Comparison of ENCODE assay signal across 27 cellular contexts in the genomic region with DNA sequence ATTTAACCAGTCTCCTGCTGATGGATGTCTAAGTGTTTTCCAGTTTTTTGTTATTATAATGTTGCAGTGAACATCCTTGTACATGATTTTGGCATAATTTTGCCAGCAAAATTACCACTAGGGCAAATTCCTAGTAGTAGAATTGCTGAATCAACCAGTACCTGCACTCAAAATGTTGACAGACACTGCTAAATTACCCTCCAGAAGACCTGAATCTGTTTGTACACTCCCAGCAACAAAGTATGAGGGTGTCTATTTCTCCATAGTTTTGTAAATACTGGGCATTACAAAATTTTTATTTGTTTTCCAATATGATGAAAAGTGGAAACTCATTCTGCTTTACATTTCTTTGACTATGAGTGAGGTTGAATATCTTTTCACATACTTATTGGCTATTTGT.
"Had no signal": no experiment of that assay in that cellular context is flagged by ENCODE, and none has a peak within 500 bp of the region (broad histone marks: within the 10 kb centered on the region; RNA-seq: fewer than 3 reads in every experiment).

No MANE protein-coding gene starts in this region.

- H3K9me3 ChIP-seq: colonic mucosa, esophagus squamous epithelium, gastrocnemius medialis, left ventricle myocardium inferior, lower lobe of right lung, mucosa of descending colon had no signal

- H3K4me2 ChIP-seq: hepatocyte had no signal

- FAIRE-seq: endometrium, islet of Langerhans, keratinocyte had no signal

- H3K79me2 ChIP-seq: hepatocyte had no signal

- H3K27me3 Mint-ChIP-seq: dendritic cell treated with granulocyte-macrophage colony-stimulating factor and Interleukin-4, amounts not matched to agents 40 ng/mL and 50 ng/mL, for 4 days had no signal

- H3K36me3 Mint-ChIP-seq: mesothelial cell of epicardium, naive B cell had no signal

- H3K36me3 ChIP-seq: colonic mucosa, esophagus squamous epithelium, gastrocnemius medialis, left ventricle myocardium inferior, lower lobe of right lung had no signal

- H3K27ac ChIP-seq: colonic mucosa, epithelial cell of prostate, esophagus squamous epithelium, gastrocnemius medialis, hepatocyte, left ventricle myocardium inferior, lower lobe of right lung had no signal

- H3K27me3 ChIP-seq: colonic mucosa, esophagus squamous epithelium, gastrocnemius medialis, hepatocyte had no signal

- H2AFZ ChIP-seq: hepatocyte had no signal

- H3K4me1 ChIP-seq: colonic mucosa, gastrocnemius medialis had no signal

- H3K27ac Mint-ChIP-seq: effector memory CD8-positive, alpha-beta T cell; endodermal cell; mesothelial cell of epicardium; naive B cell had no signal

- H3K4me3 ChIP-seq: colonic mucosa, esophagus squamous epithelium, gastrocnemius medialis, hepatocyte, left ventricle myocardium inferior, lower lobe of right lung, mucosa of descending colon had no signal

- ATAC-seq: effector memory CD8-positive, alpha-beta T cell; esophagus mucosa; gastrocnemius medialis; left cardiac atrium; lower lobe of right lung; mucosa of descending colon had no signal

- H3K4me3 Mint-ChIP-seq: dendritic cell treated with granulocyte-macrophage colony-stimulating factor and Interleukin-4, amounts not matched to agents 40 ng/mL and 50 ng/mL, for 4 days; effector memory CD8-positive, alpha-beta T cell; endodermal cell; mesothelial cell of epicardium; naive B cell had no signal

- DNase-seq: colonic mucosa; cortex of kidney; effector CD8-positive, alpha-beta T cell; effector memory CD8-positive, alpha-beta T cell; endodermal cell; erythroblast; esophagus squamous epithelium; foreskin fibroblast; foreskin melanocyte; glutamatergic neuron; head of caudate nucleus; hypothalamus; left cardiac atrium; left ventricle myocardium inferior; lower lobe of right lung; mesenchymal stem cell; mucosa of descending colon; naive B cell had no signal

- H3K9me3 Mint-ChIP-seq: dendritic cell treated with granulocyte-macrophage colony-stimulating factor and Interleukin-4, amounts not matched to agents 40 ng/mL and 50 ng/mL, for 4 days; effector memory CD8-positive, alpha-beta T cell; naive B cell had no signal
